ENCODE assay signal across 1 cellular context in the genomic region with DNA sequence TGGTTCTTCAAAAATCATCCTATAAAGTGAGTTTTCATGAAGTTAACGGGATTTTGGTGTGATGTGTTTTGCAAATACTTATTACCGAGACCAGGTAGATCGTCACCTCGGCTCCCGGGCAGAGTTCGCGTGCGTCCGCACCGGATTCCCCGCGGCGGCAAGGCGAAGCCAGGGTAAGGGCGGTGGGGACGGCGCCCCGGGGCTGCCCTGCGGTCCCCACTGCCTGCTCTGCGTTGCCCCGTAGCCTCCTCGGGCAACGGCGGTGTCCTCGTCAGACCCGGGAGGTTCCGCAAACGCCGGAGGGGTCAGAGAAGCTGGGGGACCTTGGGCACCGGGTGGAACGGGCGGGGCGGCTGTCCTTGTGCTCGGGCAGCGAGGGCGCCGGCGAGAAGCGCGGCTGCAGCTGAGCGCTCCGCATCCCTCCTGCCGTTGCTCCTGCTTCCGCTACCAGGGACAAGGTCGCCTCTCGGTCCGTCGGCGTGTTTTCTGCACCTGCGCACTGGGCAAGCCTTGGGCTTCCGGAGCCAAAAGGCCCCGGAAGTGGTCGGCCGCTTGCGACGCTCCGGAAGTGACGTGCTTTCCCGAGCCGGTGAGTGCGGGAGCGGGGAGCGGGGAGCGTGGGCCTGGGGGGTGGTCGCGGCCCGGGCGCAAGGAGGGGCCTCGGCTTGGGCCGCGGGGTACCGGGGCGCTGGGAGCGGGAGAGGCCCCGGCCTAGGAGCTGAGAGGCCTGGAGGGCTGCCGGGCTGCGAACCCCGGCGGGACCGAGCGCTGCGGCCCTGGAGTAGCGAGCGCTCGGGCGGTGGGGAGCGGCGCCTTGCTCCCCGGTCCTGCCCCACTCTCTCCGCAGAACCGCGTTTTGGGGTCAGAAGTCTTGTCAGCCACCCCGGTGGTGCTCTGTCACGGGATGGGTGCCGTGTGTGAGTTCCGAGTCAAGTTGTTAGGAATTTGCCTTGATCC.
A peak's percentile ranks its signal among the peaks of the same experiment; 100 is the strongest.
TF ChIP-seq lines count a peak whose summit lies in the region.

Gene MTG2, plus strand, starts transcription at position 560 of the 957 bp plus-strand sequence. CDS start 10,393 bp downstream, outside the sequence.

TF ChIP-seq in HEK293, 187 proteins besides CTCF, POLR2A, EP300 and RAD21 (continued from another document and continues in another):
- TF ChIP-seq ZNF518A (tag by site-specific recombination; conservative IDR thresholded peaks at IDR 0.05; ENCODE audit: low read depth) (peak; percentile 85), ZBTB21 (tag by site-specific recombination; IDR thresholded peaks at IDR 0.05) (peak; percentile 66; the same call in 1 of the 2 replicates), ZNF335 (tag by site-specific recombination; conservative IDR thresholded peaks at IDR 0.05) (peak; percentile 94), ZNF501 (tag by site-specific recombination; IDR thresholded peaks at IDR 0.05) (peak; percentile 69; the same call in 1 of the 2 replicates), ZNF211 (tag by site-specific recombination; IDR thresholded peaks at IDR 0.05; ENCODE audit: low read depth) (no peak), PRDM6 (tag by site-specific recombination; IDR thresholded peaks at IDR 0.05) (no peak), GLIS1 (tag by site-specific recombination; IDR thresholded peaks at IDR 0.05) (peak; percentile 56), ZIC2 (tag by site-specific recombination; IDR thresholded peaks at IDR 0.05) (peak; percentile 73), ZNF2 (tag by site-specific recombination; IDR thresholded peaks at IDR 0.05) (peak; percentile 76), WT1 (tag by site-specific recombination; IDR thresholded peaks at IDR 0.05) (peak; percentile 58), ZFP69B (tag by site-specific recombination; IDR thresholded peaks at IDR 0.05) (peak; percentile 86), MYNN (tag by site-specific recombination; IDR thresholded peaks at IDR 0.05; ENCODE audit: borderline replicate concordance) (no peak), ZNF292 (tag by site-specific recombination; IDR thresholded peaks at IDR 0.05; ENCODE audit: borderline replicate concordance, low read depth) (no peak), ZNF23 (tag by site-specific recombination; IDR thresholded peaks at IDR 0.05; ENCODE audit: borderline replicate concordance) (no peak), KLF7 (tag by site-specific recombination; IDR thresholded peaks at IDR 0.05; ENCODE audit: borderline replicate concordance) (no peak), ZNF596 (tag by site-specific recombination; IDR thresholded peaks at IDR 0.05) (no peak), KLF8 (tag by site-specific recombination; IDR thresholded peaks at IDR 0.05) (peak; percentile 3; the same call in 1 of the 2 replicates), ZNF776 (tag by site-specific recombination; IDR thresholded peaks at IDR 0.05; ENCODE audit: borderline replicate concordance) (no peak), HOXD13 (CRISPR knock-in tag; IDR thresholded peaks at IDR 0.05; ENCODE audit: borderline replicate concordance) (no peak), TRIM28 (IDR thresholded peaks at IDR 0.05; ENCODE audit: borderline replicate concordance, low read length) (no peak), KLF1 (tag by site-specific recombination; IDR thresholded peaks at IDR 0.05) (peak; percentile 51), ZNF354C (tag by site-specific recombination; IDR thresholded peaks at IDR 0.05; ENCODE audit: borderline replicate concordance, low read depth) (no peak), GLIS2 (tag by site-specific recombination; IDR thresholded peaks at IDR 0.05) (peak; percentile 47; the same call in 1 of the 2 replicates), ZNF37A (tag by site-specific recombination; IDR thresholded peaks at IDR 0.05) (no peak), ZSCAN18 (tag by site-specific recombination; IDR thresholded peaks at IDR 0.05) (no peak), ZNF555 (tag by site-specific recombination; conservative IDR thresholded peaks at IDR 0.05) (no peak), ATF2 (tag by site-specific recombination; IDR thresholded peaks at IDR 0.05; ENCODE audit: low read depth) (no peak), YY2 (tag by site-specific recombination; IDR thresholded peaks at IDR 0.05) (no peak), KLF16 (tag by site-specific recombination; IDR thresholded peaks at IDR 0.05) (peak; percentile 74), ZNF544 (tag by site-specific recombination; IDR thresholded peaks at IDR 0.05) (no peak), GLI4 (tag by site-specific recombination; IDR thresholded peaks at IDR 0.05) (no peak), ZNF274 (IDR thresholded peaks at IDR 0.05; ENCODE audit: low read length) (no peak), ZNF274 (tag by site-specific recombination; IDR thresholded peaks at IDR 0.05; ENCODE audit: borderline replicate concordance) (no peak), ZNF626 (tag by site-specific recombination; IDR thresholded peaks at IDR 0.05) (no peak), ZNF660 (tag by site-specific recombination; IDR thresholded peaks at IDR 0.05) (no peak), BCL11B (tag by site-specific recombination; IDR thresholded peaks at IDR 0.05; ENCODE audit: low read depth) (no peak), ZNF785 (tag by site-specific recombination; IDR thresholded peaks at IDR 0.05) (no peak)
- TF ChIP-seq, protein P1, sequence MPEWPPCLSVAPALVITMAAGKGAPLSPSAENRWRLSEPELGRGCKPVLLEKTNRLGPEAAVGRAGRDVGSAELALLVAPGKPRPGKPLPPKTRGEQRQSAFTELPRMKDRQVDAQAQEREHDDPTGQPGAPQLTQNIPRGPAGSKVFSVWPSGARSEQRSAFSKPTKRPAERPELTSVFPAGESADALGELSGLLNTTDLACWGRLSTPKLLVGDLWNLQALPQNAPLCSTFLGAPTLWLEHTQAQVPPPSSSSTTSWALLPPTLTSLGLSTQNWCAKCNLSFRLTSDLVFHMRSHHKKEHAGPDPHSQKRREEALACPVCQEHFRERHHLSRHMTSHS (tag by site-specific recombination; IDR thresholded peaks at IDR 0.05), result no peak
- TF ChIP-seq, protein P2, sequence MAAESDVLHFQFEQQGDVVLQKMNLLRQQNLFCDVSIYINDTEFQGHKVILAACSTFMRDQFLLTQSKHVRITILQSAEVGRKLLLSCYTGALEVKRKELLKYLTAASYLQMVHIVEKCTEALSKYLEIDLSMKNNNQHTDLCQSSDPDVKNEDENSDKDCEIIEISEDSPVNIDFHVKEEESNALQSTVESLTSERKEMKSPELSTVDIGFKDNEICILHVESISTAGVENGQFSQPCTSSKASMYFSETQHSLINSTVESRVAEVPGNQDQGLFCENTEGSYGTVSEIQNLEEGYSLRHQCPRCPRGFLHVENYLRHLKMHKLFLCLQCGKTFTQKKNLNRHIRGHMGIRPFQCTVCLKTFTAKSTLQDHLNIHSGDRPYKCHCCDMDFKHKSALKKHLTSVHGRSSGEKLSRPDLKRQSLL (tag by site-specific recombination; IDR thresholded peaks at IDR 0.05), result no peak
- TF ChIP-seq, protein P3, sequence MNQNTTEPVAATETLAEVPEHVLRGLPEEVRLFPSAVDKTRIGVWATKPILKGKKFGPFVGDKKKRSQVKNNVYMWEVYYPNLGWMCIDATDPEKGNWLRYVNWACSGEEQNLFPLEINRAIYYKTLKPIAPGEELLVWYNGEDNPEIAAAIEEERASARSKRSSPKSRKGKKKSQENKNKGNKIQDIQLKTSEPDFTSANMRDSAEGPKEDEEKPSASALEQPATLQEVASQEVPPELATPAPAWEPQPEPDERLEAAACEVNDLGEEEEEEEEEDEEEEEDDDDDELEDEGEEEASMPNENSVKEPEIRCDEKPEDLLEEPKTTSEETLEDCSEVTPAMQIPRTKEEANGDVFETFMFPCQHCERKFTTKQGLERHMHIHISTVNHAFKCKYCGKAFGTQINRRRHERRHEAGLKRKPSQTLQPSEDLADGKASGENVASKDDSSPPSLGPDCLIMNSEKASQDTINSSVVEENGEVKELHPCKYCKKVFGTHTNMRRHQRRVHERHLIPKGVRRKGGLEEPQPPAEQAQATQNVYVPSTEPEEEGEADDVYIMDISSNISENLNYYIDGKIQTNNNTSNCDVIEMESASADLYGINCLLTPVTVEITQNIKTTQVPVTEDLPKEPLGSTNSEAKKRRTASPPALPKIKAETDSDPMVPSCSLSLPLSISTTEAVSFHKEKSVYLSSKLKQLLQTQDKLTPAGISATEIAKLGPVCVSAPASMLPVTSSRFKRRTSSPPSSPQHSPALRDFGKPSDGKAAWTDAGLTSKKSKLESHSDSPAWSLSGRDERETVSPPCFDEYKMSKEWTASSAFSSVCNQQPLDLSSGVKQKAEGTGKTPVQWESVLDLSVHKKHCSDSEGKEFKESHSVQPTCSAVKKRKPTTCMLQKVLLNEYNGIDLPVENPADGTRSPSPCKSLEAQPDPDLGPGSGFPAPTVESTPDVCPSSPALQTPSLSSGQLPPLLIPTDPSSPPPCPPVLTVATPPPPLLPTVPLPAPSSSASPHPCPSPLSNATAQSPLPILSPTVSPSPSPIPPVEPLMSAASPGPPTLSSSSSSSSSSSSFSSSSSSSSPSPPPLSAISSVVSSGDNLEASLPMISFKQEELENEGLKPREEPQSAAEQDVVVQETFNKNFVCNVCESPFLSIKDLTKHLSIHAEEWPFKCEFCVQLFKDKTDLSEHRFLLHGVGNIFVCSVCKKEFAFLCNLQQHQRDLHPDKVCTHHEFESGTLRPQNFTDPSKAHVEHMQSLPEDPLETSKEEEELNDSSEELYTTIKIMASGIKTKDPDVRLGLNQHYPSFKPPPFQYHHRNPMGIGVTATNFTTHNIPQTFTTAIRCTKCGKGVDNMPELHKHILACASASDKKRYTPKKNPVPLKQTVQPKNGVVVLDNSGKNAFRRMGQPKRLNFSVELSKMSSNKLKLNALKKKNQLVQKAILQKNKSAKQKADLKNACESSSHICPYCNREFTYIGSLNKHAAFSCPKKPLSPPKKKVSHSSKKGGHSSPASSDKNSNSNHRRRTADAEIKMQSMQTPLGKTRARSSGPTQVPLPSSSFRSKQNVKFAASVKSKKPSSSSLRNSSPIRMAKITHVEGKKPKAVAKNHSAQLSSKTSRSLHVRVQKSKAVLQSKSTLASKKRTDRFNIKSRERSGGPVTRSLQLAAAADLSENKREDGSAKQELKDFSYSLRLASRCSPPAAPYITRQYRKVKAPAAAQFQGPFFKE (tag by site-specific recombination; IDR thresholded peaks at IDR 0.05; ENCODE audit: borderline replicate concordance), result no peak
